3 cellular contexts compared by ENCODE assay signal in the genomic region with DNA sequence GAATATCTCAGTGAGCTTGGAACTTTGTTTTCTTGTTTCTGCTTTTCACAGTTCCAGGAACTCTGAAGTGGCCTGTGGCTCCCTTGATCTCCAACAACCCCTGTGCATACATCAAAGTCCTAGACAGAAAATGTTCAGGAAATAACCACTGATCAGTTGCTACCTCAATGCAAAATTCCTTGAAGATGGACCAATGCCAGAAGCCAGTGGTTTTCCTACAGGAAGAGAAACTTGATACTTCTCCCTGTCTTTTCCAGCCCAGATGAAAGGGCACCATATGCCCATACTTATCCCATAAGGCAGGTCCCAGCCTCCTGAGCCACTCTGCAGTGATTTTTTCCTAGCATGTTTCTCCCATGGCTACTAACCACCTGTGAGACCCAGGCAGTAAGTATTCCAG.
TF ChIP-seq lines count a peak whose summit lies in the region.

No MANE protein-coding gene starts in this region.

TF ChIP-seq in HCT116, 20 proteins besides CTCF, POLR2A, EP300 and RAD21:
- TF ChIP-seq FOSL1 (IDR thresholded peaks at IDR 0.05; ENCODE audit: low read depth) (no peak), ELF1 (IDR thresholded peaks at IDR 0.05; ENCODE audit: borderline replicate concordance, low read depth) (no peak), CBX3 (IDR thresholded peaks at IDR 0.05; ENCODE audit: low read depth) (no peak), JUND (IDR thresholded peaks at IDR 0.05) (no peak), ZFX (IDR thresholded peaks at IDR 0.05) (no peak), YY1 (IDR thresholded peaks at IDR 0.05; ENCODE audit: extremely low read depth, insufficient replicate concordance, low read depth, low read length) (no peak), SP1 (IDR thresholded peaks at IDR 0.05; ENCODE audit: low read depth) (peak; percentile 14; the same call in 1 of the 2 replicates), POLR2AphosphoS5 (IDR thresholded peaks at IDR 0.05; ENCODE audit: low read depth, low read length) (no peak), TCF7L2 (IDR thresholded peaks at IDR 0.05; ENCODE audit: borderline replicate concordance, extremely low read depth, insufficient read depth, insufficient read length) (peak; percentile 71), EZH2phosphoT487 (IDR thresholded peaks at IDR 0.05; ENCODE audit: borderline replicate concordance) (no peak), SRF (IDR thresholded peaks at IDR 0.05; ENCODE audit: low read depth) (no peak)
- TF ChIP-seq, protein P1, sequence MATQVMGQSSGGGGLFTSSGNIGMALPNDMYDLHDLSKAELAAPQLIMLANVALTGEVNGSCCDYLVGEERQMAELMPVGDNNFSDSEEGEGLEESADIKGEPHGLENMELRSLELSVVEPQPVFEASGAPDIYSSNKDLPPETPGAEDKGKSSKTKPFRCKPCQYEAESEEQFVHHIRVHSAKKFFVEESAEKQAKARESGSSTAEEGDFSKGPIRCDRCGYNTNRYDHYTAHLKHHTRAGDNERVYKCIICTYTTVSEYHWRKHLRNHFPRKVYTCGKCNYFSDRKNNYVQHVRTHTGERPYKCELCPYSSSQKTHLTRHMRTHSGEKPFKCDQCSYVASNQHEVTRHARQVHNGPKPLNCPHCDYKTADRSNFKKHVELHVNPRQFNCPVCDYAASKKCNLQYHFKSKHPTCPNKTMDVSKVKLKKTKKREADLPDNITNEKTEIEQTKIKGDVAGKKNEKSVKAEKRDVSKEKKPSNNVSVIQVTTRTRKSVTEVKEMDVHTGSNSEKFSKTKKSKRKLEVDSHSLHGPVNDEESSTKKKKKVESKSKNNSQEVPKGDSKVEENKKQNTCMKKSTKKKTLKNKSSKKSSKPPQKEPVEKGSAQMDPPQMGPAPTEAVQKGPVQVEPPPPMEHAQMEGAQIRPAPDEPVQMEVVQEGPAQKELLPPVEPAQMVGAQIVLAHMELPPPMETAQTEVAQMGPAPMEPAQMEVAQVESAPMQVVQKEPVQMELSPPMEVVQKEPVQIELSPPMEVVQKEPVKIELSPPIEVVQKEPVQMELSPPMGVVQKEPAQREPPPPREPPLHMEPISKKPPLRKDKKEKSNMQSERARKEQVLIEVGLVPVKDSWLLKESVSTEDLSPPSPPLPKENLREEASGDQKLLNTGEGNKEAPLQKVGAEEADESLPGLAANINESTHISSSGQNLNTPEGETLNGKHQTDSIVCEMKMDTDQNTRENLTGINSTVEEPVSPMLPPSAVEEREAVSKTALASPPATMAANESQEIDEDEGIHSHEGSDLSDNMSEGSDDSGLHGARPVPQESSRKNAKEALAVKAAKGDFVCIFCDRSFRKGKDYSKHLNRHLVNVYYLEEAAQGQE (IDR thresholded peaks at IDR 0.05; ENCODE audit: low read depth), result no peak

TF ChIP-seq in endothelial cell of umbilical vein, 7 proteins besides CTCF, POLR2A, EP300 and RAD21:
- TF ChIP-seq, protein P2, sequence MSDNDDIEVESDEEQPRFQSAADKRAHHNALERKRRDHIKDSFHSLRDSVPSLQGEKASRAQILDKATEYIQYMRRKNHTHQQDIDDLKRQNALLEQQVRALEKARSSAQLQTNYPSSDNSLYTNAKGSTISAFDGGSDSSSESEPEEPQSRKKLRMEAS (IDR thresholded peaks at IDR 0.05; ENCODE audit: insufficient read depth, insufficient read length), result no peak
- TF ChIP-seq POLR2AphosphoS5 (IDR thresholded peaks at IDR 0.05; ENCODE audit: insufficient read depth, low read depth, low read length) (peak; percentile 26), FOS (IDR thresholded peaks at IDR 0.05; ENCODE audit: borderline replicate concordance, insufficient read depth, low read length) (no peak), GATA2 (IDR thresholded peaks at IDR 0.05; ENCODE audit: insufficient read depth, insufficient read length, low read depth, low read length) (peak; percentile 10), MYC (IDR thresholded peaks at IDR 0.05; ENCODE audit: low read depth, low read length) (no peak), EZH2 (IDR thresholded peaks at IDR 0.05; ENCODE audit: borderline replicate concordance, low read depth, low read length, severe bottlenecking) (no peak), JUN (IDR thresholded peaks at IDR 0.05; ENCODE audit: borderline replicate concordance, insufficient read depth, insufficient read length, low read depth) (no peak)

TF ChIP-seq in GM12891, 5 proteins besides CTCF, POLR2A, EP300 and RAD21:
- no peak for TF ChIP-seq PAX5 (IDR thresholded peaks at IDR 0.05; ENCODE audit: insufficient read depth, low read length, severe bottlenecking)
- TF ChIP-seq SPI1 (IDR thresholded peaks at IDR 0.05; ENCODE audit: low read depth, low read length), result no peak
- TF ChIP-seq TAF1 (IDR thresholded peaks at IDR 0.05; ENCODE audit: low read depth, low read length), result no peak
- no peak for TF ChIP-seq POU2F2 (IDR thresholded peaks at IDR 0.05; ENCODE audit: low read depth, low read length)
- no peak for TF ChIP-seq POLR2AphosphoS5 (IDR thresholded peaks at IDR 0.05; ENCODE audit: low read depth, low read length)
